Comparison of ENCODE assay signal across 10 cellular contexts in the genomic region with DNA sequence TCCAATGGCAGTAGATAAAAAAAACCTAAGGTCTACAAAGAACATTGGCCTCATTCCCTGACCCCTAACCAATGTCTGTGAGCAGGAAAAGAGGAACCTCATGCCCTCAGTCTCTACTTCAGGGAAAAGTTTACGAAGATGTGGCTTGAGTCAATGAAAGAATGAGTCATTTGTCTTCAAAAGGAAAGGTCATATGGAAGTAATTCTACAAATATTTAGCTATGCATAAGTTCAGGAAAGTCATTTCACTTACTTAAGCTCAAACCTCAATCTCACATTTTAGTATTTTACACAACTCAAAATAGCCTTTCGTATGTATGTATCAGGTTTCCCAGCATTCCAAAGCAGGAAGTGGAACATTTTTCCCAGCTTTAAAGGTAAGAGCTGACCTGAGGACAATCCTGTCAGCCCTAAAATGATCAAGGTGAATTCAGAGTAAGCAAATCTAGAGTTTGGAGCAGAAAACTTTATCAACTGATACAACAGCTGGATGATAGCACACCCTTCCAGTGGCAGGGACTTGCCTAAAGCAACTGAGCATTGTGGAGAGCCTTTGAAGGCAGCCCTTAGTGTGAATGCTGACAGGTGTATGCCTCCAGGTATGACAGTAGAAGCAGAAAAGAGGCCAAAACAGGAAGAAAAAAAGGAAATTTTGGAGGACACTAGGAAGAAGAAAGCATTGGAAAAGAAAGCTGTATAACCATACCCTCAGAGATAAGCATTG. TPM values are rescaled to one million over a fixed set of nuclear protein-coding genes. Genes with fewer than 3 reads are reported as not detected.
A peak's percentile ranks its signal among the peaks of the same experiment; 100 is the strongest.
DNase-seq lines count a peak whose midpoint lies in the region; ATAC-seq and TF ChIP-seq lines count a peak whose summit lies in the region.
"Had no signal": no experiment of that assay in that cellular context is flagged by ENCODE, and none has a peak within 500 bp of the region (broad histone marks: within the 10 kb centered on the region; RNA-seq: fewer than 3 reads in every experiment).

No MANE protein-coding gene starts in this region.

- H3K4ac ChIP-seq in mesendoderm (ENCODE audit: low read depth, low read length) = no peak overlapping the region

- peaks cover 3% of the 10 kb centered on the region for H3K9me3 Mint-ChIP-seq in activated CD4-positive, alpha-beta T cell treated with anti-CD3 and anti-CD28 coated beads, Interleukin-2, amount 10 ng/mL, durations not matched to agents 24 days and 14 days

- H4K5ac ChIP-seq in mesendoderm (ENCODE audit: low read length) = no peak overlapping the region

- no peak for TF ChIP-seq CTCF in RWPE1 (conservative IDR thresholded peaks at IDR 0.05; ENCODE audit: low read depth)

- intact Hi-C loops in activated CD4-positive, alpha-beta T cell treated with anti-CD3 and anti-CD28 coated beads, Interleukin-2, amount 10 ng/mL, durations not matched to agents 24 days and 14 days (cut with micrococcal nuclease) = loop anchor here (5.0 kb wide), 2 partner anchors 126 to 179 kb away; a partner anchor contains a TSS

- no peak overlapping the region for H4K8ac ChIP-seq in mesendoderm (ENCODE audit: low read depth, low read length)

- H3K56ac ChIP-seq in mesendoderm (ENCODE audit: low read length) = no peak overlapping the region

- no peaks in the 10 kb centered on the region for H3K36me3 ChIP-seq in mesendoderm (ENCODE audit: control insufficient read depth, insufficient read depth, low read length)

- H3K23ac ChIP-seq in mesendoderm (ENCODE audit: low read length) = no peak overlapping the region

- CTCF ChIA-PET in RWPE1 (lab: Yijun Ruan, JAX) = interaction anchor here (0.6 kb wide), 1 partner anchor 98 kb away, joined by 4 read pairs; no protein-coding TSS in a partner anchor

- no peaks in the 10 kb centered on the region for H3K27me3 Mint-ChIP-seq in activated CD4-positive, alpha-beta T cell treated with anti-CD3 and anti-CD28 coated beads, Interleukin-2, amount 10 ng/mL, durations not matched to agents 24 days and 14 days

- H2BK120ac ChIP-seq in mesendoderm (ENCODE audit: low read depth, low read length) = no peak overlapping the region

- H2AK5ac ChIP-seq in mesendoderm (ENCODE audit: low read length) = no peak overlapping the region

- no peaks in the 10 kb centered on the region for H3K27me3 ChIP-seq in mesendoderm (ENCODE audit: insufficient read depth, low read length, poor library complexity)
- H3K27me3 ChIP-seq: BLaER1 had no signal

- H2BK5ac ChIP-seq in mesendoderm (ENCODE audit: low read length) = no peak overlapping the region

- no peaks in the 10 kb centered on the region for H3K79me1 ChIP-seq in mesendoderm (ENCODE audit: low read length)

- H3K4me2 ChIP-seq in mesendoderm (ENCODE audit: low read length) = no peak overlapping the region
- H3K4me2 ChIP-seq: BLaER1 had no signal

- H2BK15ac ChIP-seq in mesendoderm (replicated peaks; ENCODE audit: low read depth) = no peak overlapping the region

- peak overlapping the region; percentile 97 for H3K27ac Mint-ChIP-seq in activated CD4-positive, alpha-beta T cell treated with anti-CD3 and anti-CD28 coated beads, Interleukin-2, amount 10 ng/mL, durations not matched to agents 24 days and 14 days

- no peak overlapping the region for H3K27ac ChIP-seq in RWPE1
- H3K27ac ChIP-seq in mesendoderm (ENCODE audit: low read depth, low read length) = no peak overlapping the region
- H3K27ac ChIP-seq: BLaER1 had no signal

- DNase-seq in activated CD4-positive, alpha-beta T cell treated with anti-CD3 and anti-CD28 coated beads, Interleukin-2, amount 10 ng/mL, durations not matched to agents 24 days and 14 days = no peak
- DNase-seq in activated CD4-positive, alpha-beta T cell treated with anti-CD3 and anti-CD28 coated beads for 4 hours = no peak
- peak; percentile 38 for DNase-seq in RWPE1 (ENCODE audit: low spot score)
- DNase-seq in fibroblast of peridontal ligament (ENCODE audit: extremely low read depth) = peak; percentile 99
- no peak for DNase-seq in stimulated activated naive CD8-positive, alpha-beta T cell treated with anti-CD3 and anti-CD28 coated beads, Interleukin-15, Interleukin-2, amounts not matched to agents 100 U/mL and 50 U/mL, for 24 hours
- DNase-seq in mesendoderm = no peak
- no peak for DNase-seq in DMS53 (lab: John Stamatoyannopoulos, UW)
- DNase-seq: RPMI8226 had no signal

- peaks cover 33% of the 10 kb centered on the region for H3K4me1 Mint-ChIP-seq in activated CD4-positive, alpha-beta T cell treated with anti-CD3 and anti-CD28 coated beads, Interleukin-2, amount 10 ng/mL, durations not matched to agents 24 days and 14 days

- ATAC-seq in stimulated activated naive CD8-positive, alpha-beta T cell treated with anti-CD3 and anti-CD28 coated beads, Interleukin-15, Interleukin-2, amounts not matched to agents 100 U/mL and 50 U/mL, for 24 hours = peak; percentile 80
- no peak for ATAC-seq in HG02938 (IDR thresholded peaks at IDR 0.05; ENCODE audit: unreplicated experiment)

- no peak overlapping the region for H3K18ac ChIP-seq in mesendoderm (ENCODE audit: low read length)

- H3K4me3 Mint-ChIP-seq in activated CD4-positive, alpha-beta T cell treated with anti-CD3 and anti-CD28 coated beads, Interleukin-2, amount 10 ng/mL, durations not matched to agents 24 days and 14 days = peak overlapping the region; percentile 62

- H3K36me3 Mint-ChIP-seq in activated CD4-positive, alpha-beta T cell treated with anti-CD3 and anti-CD28 coated beads, Interleukin-2, amount 10 ng/mL, durations not matched to agents 24 days and 14 days (ENCODE audit: low read depth) = peaks cover 27% of the 10 kb centered on the region

- no CpG with 5 or more reads among the region's 2 CpGs for WGBS in mesendoderm (ENCODE audit: extremely low coverage, insufficient coverage, low lambda C conversion rate)

- POLR2A ChIA-PET in RWPE1 (lab: Yijun Ruan, JAX; ENCODE audit: low non-redundant PET) = interaction anchor here (0.6 kb wide), 1 partner anchor 125 kb away, joined by 4 read pairs; no protein-coding TSS in a partner anchor

- H3K79me2 ChIP-seq in mesendoderm (ENCODE audit: control insufficient read depth, insufficient read depth, low read length) = no peaks in the 10 kb centered on the region

- no peak overlapping the region for H3K9ac ChIP-seq in mesendoderm (ENCODE audit: low read length)
- H3K9ac ChIP-seq: BLaER1 had no signal

- no peaks in the 10 kb centered on the region for H3K4me1 ChIP-seq in mesendoderm (ENCODE audit: control insufficient read depth, low read depth, low read length)
- H3K4me1 ChIP-seq: BLaER1 had no signal

- H3K4me3 ChIP-seq in mesendoderm (ENCODE audit: low read length) = no peak overlapping the region
- H3K4me3 ChIP-seq: BLaER1 had no signal

RNA-seq across cellular contexts. Expression of a gene that starts 53.9 kb away (rescaled TPM):
- total RNA-seq in activated CD4-positive, alpha-beta T cell treated with anti-CD3 and anti-CD28 coated beads, Interleukin-2, amount 10 ng/mL, durations not matched to agents 24 days and 14 days = 0.26 and 0.58 TPM in 2 replicates
- not detected for polyA plus RNA-seq in mesendoderm (2013, experiment 1 of 2)
- not detected for polyA plus RNA-seq in mesendoderm (2013, experiment 2 of 2)

Comparison
In these comparisons a context has a peak if more than half of its experiments do, and no peak if none do; other contexts are left out.
1. DNase-seq: peak in RWPE1 (single experiment) and fibroblast of peridontal ligament (single experiment); none in activated CD4-positive, alpha-beta T cell treated with anti-CD3 and anti-CD28 coated beads, Interleukin-2, amount 10 ng/mL, durations not matched to agents 24 days and 14 days (single experiment), activated CD4-positive, alpha-beta T cell treated with anti-CD3 and anti-CD28 coated beads for 4 hours (0 of 2), stimulated activated naive CD8-positive, alpha-beta T cell treated with anti-CD3 and anti-CD28 coated beads, Interleukin-15, Interleukin-2, amounts not matched to agents 100 U/mL and 50 U/mL, for 24 hours (single experiment), mesendoderm (single experiment) and DMS53 (single experiment).